ENCODE assay signal across 8 cellular contexts in the genomic region with DNA sequence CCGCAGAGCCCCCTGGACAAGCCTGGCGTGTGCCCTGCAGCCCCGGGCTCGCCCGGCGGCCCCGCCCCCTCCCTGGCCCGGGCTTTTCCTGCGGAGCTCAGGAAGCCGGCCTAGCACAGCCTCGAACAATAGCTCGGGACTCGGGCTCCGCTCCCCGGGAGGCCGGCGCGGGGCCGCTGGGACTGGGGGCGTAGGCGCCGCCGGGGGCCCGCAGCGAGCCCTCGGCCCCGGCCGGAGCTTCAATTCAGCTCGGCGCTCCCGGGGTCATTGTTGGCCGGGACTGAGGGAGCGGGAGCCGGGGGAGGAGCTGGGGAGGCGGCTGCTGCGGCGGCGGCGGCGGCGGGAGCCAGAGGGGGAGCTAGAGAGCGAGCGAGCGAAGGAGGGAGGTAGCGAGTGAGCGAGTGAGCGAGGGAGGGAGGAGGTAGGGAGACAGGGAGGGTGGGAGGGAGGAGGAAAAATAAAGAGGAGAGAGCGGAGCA. TPM values are rescaled to one million over a fixed set of nuclear protein-coding genes. Genes with fewer than 3 reads are reported as not detected.
DNase-seq lines count a peak whose midpoint lies in the region; ATAC-seq, FAIRE-seq and TF ChIP-seq lines count a peak whose summit lies in the region.

No MANE protein-coding gene starts in this region.

- H3K4ac ChIP-seq in H1 (replicated peaks; ENCODE audit: insufficient read length, low read depth, low read length) (no peak overlapping the region), mesenchymal stem cell (ENCODE audit: low read depth in 1 of 2, low read length in 2 of 2) (no peak overlapping the region)

- H3K14ac ChIP-seq in H1 (ENCODE audit: insufficient read length) (no peak overlapping the region), mesenchymal stem cell (ENCODE audit: low read length in 2 of 2) (peak overlapping the region in 1 of 2 experiments; percentile 64)

- H3K79me1 ChIP-seq in H1 (ENCODE audit: low read depth, low read length) (no peaks in the 10 kb centered on the region), mesenchymal stem cell (replicated peaks; ENCODE audit: low read length, poor library complexity, severe bottlenecking) (peaks cover 28% of the 10 kb centered on the region)

- no peak overlapping the region for H3K23ac ChIP-seq in H1 (ENCODE audit: insufficient read length)
- no peak overlapping the region for H3K23ac ChIP-seq in mesenchymal stem cell (ENCODE audit: low read length in 2 of 2)

- FAIRE-seq in H1 (lab: Jason Lieb, UNC): no peak

- H2BK5ac ChIP-seq in H1 (ENCODE audit: low read depth, low read length): 0 out of 2 replicates have a peak overlapping the region, but pooled peaks have one; percentile 60
- H2BK5ac ChIP-seq in mesenchymal stem cell (ENCODE audit: low read depth, low read length, poor library complexity, severe bottlenecking): peak overlapping the region; percentile 91

- ATAC-seq in GM19351 (IDR thresholded peaks at IDR 0.05; ENCODE audit: unreplicated experiment) (peak; percentile 89), HG03520 (IDR thresholded peaks at IDR 0.05; ENCODE audit: unreplicated experiment) (peak; percentile 77)

- H3K4me1 ChIP-seq in H1 (replicated peaks in 1 of 4; ENCODE audit: control insufficient read depth in 3 of 4, insufficient read depth in 4 of 4, low read length in 3 of 4) (peaks cover 0 to 7% (median 2%) of the 10 kb centered on the region in 4 experiments; a peak in 3 of 7 replicates), mesenchymal stem cell (ENCODE audit: control insufficient read depth, insufficient read depth, low read depth, low read length) (peaks cover 14% of the 10 kb centered on the region)

- CTCF ChIA-PET in H1 (lab: Charles Lee; ENCODE audit: partially characterized antibody): interaction anchor here (0.7 to 5.7 kb wide), 27 partner anchors 13 to 514 kb away, joined by 3 to 26 read pairs (median 4); no protein-coding TSS in a partner anchor

- no peak overlapping the region for H4K5ac ChIP-seq in H1 (ENCODE audit: insufficient read length, low read depth, low read length)

- TF ChIP-seq POLR2A in H1 (IDR thresholded peaks at IDR 0.05; ENCODE audit: control extremely low read depth in 1 of 2, low read depth in 2 of 2, low read length in 2 of 2): peak; percentile 39 to 65; a peak in 2 of 3 replicates

- H2AFZ ChIP-seq in H1 (ENCODE audit: low read length): peak overlapping the region; percentile 27; the same call in 1 of the 2 replicates
- H2AFZ ChIP-seq in mesenchymal stem cell (ENCODE audit: low read depth, low read length): peak overlapping the region; percentile 69

- H4K8ac ChIP-seq in H1 (ENCODE audit: extremely low read depth, insufficient read depth, low read length) (no peak overlapping the region; the same call in 1 of the 2 replicates), mesenchymal stem cell (ENCODE audit: low read length) (no peak overlapping the region)

- H3K18ac ChIP-seq in H1 (ENCODE audit: extremely low read depth, low read length): peak overlapping the region; percentile 78; the same call in 1 of the 2 replicates
- peak overlapping the region; percentile 66 to 84 for H3K18ac ChIP-seq in mesenchymal stem cell (ENCODE audit: low read depth in 1 of 2, low read length in 2 of 2)

- POLR2A ChIA-PET in H1 (lab: Charles Lee; ENCODE audit: partially characterized antibody): interaction anchor here (1.0 to 1.6 kb wide), 8 partner anchors 8 to 1342 kb away, joined by 3 to 8 read pairs (median 3); partner anchors contain the start of gene ZNF148

- peaks cover 0 to 4% of the 10 kb centered on the region in 2 experiments for H4K20me1 ChIP-seq in H1 (replicated peaks in 1 of 2; ENCODE audit: control insufficient read depth in 1 of 2, insufficient read depth in 2 of 2, low read length in 2 of 2)

- H2AK5ac ChIP-seq in H1 (ENCODE audit: low read depth, low read length) (no peak overlapping the region), mesenchymal stem cell (ENCODE audit: low read length, severe bottlenecking) (no peak overlapping the region)

- DNase-seq in AG08396 (ENCODE audit: low spot score): peak; percentile 95
- peak; percentile 91 for DNase-seq in NCI-H69 (lab: John Stamatoyannopoulos, UW)
- DNase-seq in activated CD8-positive, alpha-beta memory T cell treated with anti-CD3 and anti-CD28 coated beads for 48 hours (ENCODE audit: low read depth in 2 of 3, low spot score in 2 of 3): peak; percentile 23 to 47 (median 28)
- peak; percentile 44 to 95 for DNase-seq in H1 (ENCODE audit: low read depth in 1 of 2, low spot score in 2 of 2)
- peak; percentile 84 for DNase-seq in mesenchymal stem cell
- peak; percentile 37 to 64 (median 50) for DNase-seq in stimulated activated CD4-positive, alpha-beta T cell treated with anti-CD3 and anti-CD28 coated beads, TNF-alpha, amount 100 ng/mL, for 48 hours (ENCODE audit: low read depth in 3 of 3)

- peak overlapping the region in 3 of 4 experiments; percentile 51 to 73 (median 53); a peak in 5 of 7 replicates for H3K9ac ChIP-seq in H1 (replicated peaks in 1 of 4; ENCODE audit: extremely low read depth in 1 of 4, low read depth in 3 of 4, low read length in 3 of 4)
- H3K9ac ChIP-seq in mesenchymal stem cell (ENCODE audit: low read length): peak overlapping the region; percentile 84

- TF ChIP-seq CTCF in H1 (IDR thresholded peaks at IDR 0.05; ENCODE audit: control extremely low read depth in 1 of 3, insufficient read depth in 1 of 3, low read depth in 1 of 3, low read length in 3 of 3): peak; percentile 39 to 63 (median 48)

- H3K4me3 ChIP-seq in H1 (ENCODE audit: extremely low read depth in 1 of 4, insufficient read depth in 2 of 4, low read depth in 3 of 4, low read length in 4 of 4) (peak overlapping the region; percentile 68 to 98 (median 86)), mesenchymal stem cell (ENCODE audit: insufficient read depth in 1 of 2, low read depth in 1 of 2, low read length in 2 of 2) (peak overlapping the region; percentile 85 to 87)

- H3K27me3 ChIP-seq in H1 (replicated peaks in 1 of 4; ENCODE audit: control insufficient read depth in 3 of 4, extremely low read depth in 1 of 4, insufficient read depth in 3 of 4, low read length in 3 of 4) (peaks cover 12 to 39% (median 36%) of the 10 kb centered on the region in 4 experiments), mesenchymal stem cell (ENCODE audit: control insufficient read depth in 1 of 2, insufficient read depth in 1 of 2, low read length in 2 of 2) (peaks cover 20 to 25% of the 10 kb centered on the region in 2 experiments)

- H3K4me2 ChIP-seq in H1 (ENCODE audit: insufficient read depth in 1 of 2, low read depth in 2 of 2, low read length in 2 of 2) (peak overlapping the region; percentile 95 to 99), mesenchymal stem cell (ENCODE audit: low read length, poor library complexity, severe bottlenecking) (peak overlapping the region; percentile 95)

- H2BK12ac ChIP-seq in H1 (ENCODE audit: low read depth, low read length) (no peak overlapping the region), mesenchymal stem cell (ENCODE audit: low read length in 2 of 2) (no peak overlapping the region)

- no peak overlapping the region for H2BK120ac ChIP-seq in H1 (replicated peaks; ENCODE audit: low read depth, low read length)
- H2BK120ac ChIP-seq in mesenchymal stem cell (ENCODE audit: low read depth, low read length): peak overlapping the region; percentile 99

- no peak overlapping the region for H3K56ac ChIP-seq in H1 (replicated peaks; ENCODE audit: insufficient read length, low read depth, low read length)

- peak overlapping the region; percentile 30; the same call in 1 of the 2 replicates for H3K27ac ChIP-seq in H1 (ENCODE audit: low read depth, low read length)
- no peak overlapping the region for H3K27ac ChIP-seq in mesenchymal stem cell (ENCODE audit: low read length, poor library complexity, severe bottlenecking)

- no peaks in the 10 kb centered on the region for H3K36me3 ChIP-seq in H1 (ENCODE audit: control insufficient read depth in 2 of 4, insufficient read depth in 4 of 4, low read length in 3 of 4)
- H3K36me3 ChIP-seq in mesenchymal stem cell (ENCODE audit: control insufficient read depth in 1 of 2, insufficient read depth in 2 of 2, low read depth in 1 of 2, low read length in 2 of 2): no peaks in the 10 kb centered on the region

- 1% methylated on average over 28 of the region's 48 CpGs; no CpG with 5 or more reads in 1 of the 2 experiments for WGBS in H1 (ENCODE audit: extremely low coverage in 1 of 2, insufficient coverage in 1 of 2, insufficient read length in 1 of 2, insufficient replicate concordance in 2 of 2, low coverage in 1 of 2, low lambda C conversion rate in 2 of 2, missing lambda C conversion rate in 1 of 2), 2 experiments
- 1% methylated on average over 41 of the region's 48 CpGs for WGBS in mesenchymal stem cell

- H3K79me2 ChIP-seq in H1 (ENCODE audit: control insufficient read depth in 1 of 2, insufficient read depth in 2 of 2, low read length in 2 of 2): no peaks in the 10 kb centered on the region

- peak in 1 of 2 experiments; percentile 27; a peak in 2 of 4 replicates for TF ChIP-seq RAD21 in H1 (IDR thresholded peaks at IDR 0.05 in 1 of 2, conservative IDR thresholded peaks at IDR 0.05 in 1 of 2; ENCODE audit: low read depth in 2 of 2, low read length in 2 of 2)

- TF ChIP-seq EP300 in H1 (IDR thresholded peaks at IDR 0.05; ENCODE audit: borderline replicate concordance in 1 of 2, low read depth in 2 of 2, low read length in 2 of 2): peak in 1 of 2 experiments; percentile 86; a peak in 1 of 3 replicates

- no peak overlapping the region for H2BK15ac ChIP-seq in H1 (ENCODE audit: low read length)
- peak overlapping the region; percentile 93 for H2BK15ac ChIP-seq in mesenchymal stem cell (ENCODE audit: low read depth, poor library complexity, severe bottlenecking)

- H4K91ac ChIP-seq in H1 (replicated peaks; ENCODE audit: insufficient read length, low read length): no peak overlapping the region
- no peak overlapping the region for H4K91ac ChIP-seq in mesenchymal stem cell (ENCODE audit: low read length)

- no peak overlapping the region for H2BK20ac ChIP-seq in H1 (ENCODE audit: low read length)

- peaks cover 17% of the 10 kb centered on the region for H3K23me2 ChIP-seq in H1 (ENCODE audit: low read depth, low read length)

- H3K9me3 ChIP-seq in H1 (ENCODE audit: insufficient read depth in 2 of 2, low read depth in 1 of 2, low read length in 1 of 2) (no peaks in the 10 kb centered on the region), mesenchymal stem cell (ENCODE audit: control insufficient read depth, low read length) (no peaks in the 10 kb centered on the region)

RNA-seq across cellular contexts. Expression of gene KALRN, which starts 0.2 kb away (rescaled TPM):
- 7.0 and 8.5 TPM in 2 replicates for total RNA-seq in H1 (2021; fragmentation: NEBNext Ultra II Directional; extraction: Animal tissue kit (Norgen Biotek cat#: 25700))
- 3.5 and 4.2 TPM in 2 replicates for polyA plus RNA-seq in H1 (2011; rRNA removed)
- polyA plus RNA-seq in H1 (2011; cell fraction: cytosol; rRNA removed): 5.5 TPM
- 13.2 TPM for polyA plus RNA-seq in H1 (2011; cell fraction: nucleus; rRNA removed)
- polyA plus RNA-seq in H1 (2012, experiment 1 of 2): 3.7 to 5.5 TPM (median 4.4 TPM) in 4 replicates
- polyA plus RNA-seq in H1 (2012, experiment 2 of 2): 1.2 TPM
- 3.0 TPM for polyA plus RNA-seq in H1 (2013, experiment 1 of 2)
- 2.9 TPM for polyA plus RNA-seq in H1 (2013, experiment 2 of 2)
- 21.7 and 24.4 TPM in 2 replicates for polyA minus RNA-seq in H1 (2011; rRNA and poly(A)+ RNA removed)
- polyA minus RNA-seq in H1 (2011; cell fraction: cytosol; rRNA and poly(A)+ RNA removed): 3.4 TPM
- polyA minus RNA-seq in H1 (2011; cell fraction: nucleus; rRNA and poly(A)+ RNA removed): 42.3 TPM
- 2.1 TPM for polyA plus RNA-seq in mesenchymal stem cell (2013, experiment 1 of 2)
- polyA plus RNA-seq in mesenchymal stem cell (2013, experiment 2 of 2): 2.3 TPM

RNA-seq across cellular contexts. Expression of gene ROPN1, which starts 41.0 kb away (rescaled TPM):
- total RNA-seq in H1 (2021; fragmentation: NEBNext Ultra II Directional; extraction: Animal tissue kit (Norgen Biotek cat#: 25700)): 0.44 TPM in 1 of 2 replicates, not detected in the other
- 0.03 and 0.06 TPM in 2 replicates for polyA plus RNA-seq in H1 (2011; rRNA removed)
- 0.10 TPM for polyA plus RNA-seq in H1 (2011; cell fraction: cytosol; rRNA removed)
- 0.17 TPM for polyA plus RNA-seq in H1 (2011; cell fraction: nucleus; rRNA removed)
- not detected in 4 replicates for polyA plus RNA-seq in H1 (2012, experiment 1 of 2)
- polyA plus RNA-seq in H1 (2012, experiment 2 of 2): not detected
- polyA plus RNA-seq in H1 (2013, experiment 1 of 2): 0.08 TPM
- 0.06 TPM for polyA plus RNA-seq in H1 (2013, experiment 2 of 2)
- not detected in 2 replicates for polyA minus RNA-seq in H1 (2011; rRNA and poly(A)+ RNA removed)
- polyA minus RNA-seq in H1 (2011; cell fraction: cytosol; rRNA and poly(A)+ RNA removed): not detected
- not detected for polyA minus RNA-seq in H1 (2011; cell fraction: nucleus; rRNA and poly(A)+ RNA removed)
- not detected for polyA plus RNA-seq in mesenchymal stem cell (2013, experiment 1 of 2)
- not detected for polyA plus RNA-seq in mesenchymal stem cell (2013, experiment 2 of 2)

Comparison
In these comparisons a context has a peak if more than half of its experiments do, and no peak if none do; other contexts are left out.
1. DNase-seq: peak in every context shown above with its lines; median percentile 95 in AG08396; 91 in NCI-H69; 84 in mesenchymal stem cell; 70 in H1; 50 in stimulated activated CD4-positive, alpha-beta T cell treated with anti-CD3 and anti-CD28 coated beads, TNF-alpha, amount 100 ng/mL, for 48 hours; 28 in activated CD8-positive, alpha-beta memory T cell treated with anti-CD3 and anti-CD28 coated beads for 48 hours.